Comparison of ENCODE assay signal across 1 cellular context in the genomic region with DNA sequence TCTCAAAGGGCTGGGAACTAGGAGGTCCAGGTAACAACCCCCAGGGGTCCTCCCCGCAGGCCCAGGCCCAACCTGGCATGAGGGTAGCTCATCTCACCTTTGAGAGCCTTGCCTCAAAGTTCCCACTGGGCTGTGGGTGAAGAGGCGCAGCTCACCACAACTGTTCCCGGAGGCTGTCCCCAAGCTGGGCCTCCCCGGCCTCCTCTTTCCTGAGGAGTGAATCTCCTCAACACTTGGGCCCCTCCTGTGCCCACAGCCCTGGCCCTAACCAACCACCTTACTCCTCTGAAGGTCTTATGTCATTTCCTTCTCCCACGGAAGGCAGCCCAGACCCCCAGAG.
TF ChIP-seq lines count a peak whose summit lies in the region.

No MANE protein-coding gene starts in this region.

TF ChIP-seq in A549, 52 proteins besides CTCF, POLR2A, EP300 and RAD21:
- TF ChIP-seq, protein P1, sequence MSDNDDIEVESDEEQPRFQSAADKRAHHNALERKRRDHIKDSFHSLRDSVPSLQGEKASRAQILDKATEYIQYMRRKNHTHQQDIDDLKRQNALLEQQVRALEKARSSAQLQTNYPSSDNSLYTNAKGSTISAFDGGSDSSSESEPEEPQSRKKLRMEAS (IDR thresholded peaks at IDR 0.05): no peak
- TF ChIP-seq EHMT2 (IDR thresholded peaks at IDR 0.05; ENCODE audit: low read depth) (no peak), POLR2AphosphoS2 (conservative IDR thresholded peaks at IDR 0.05; ENCODE audit: low read length) (no peak), HOXB13 (CRISPR knock-in tag; IDR thresholded peaks at IDR 0.05; ENCODE audit: low read depth) (no peak), HDAC2 (IDR thresholded peaks at IDR 0.05) (no peak)
